In genomic region chr1:6037338-6037762, GRCh38 we compare ENCODE assay signal across 9 cellular contexts. TPM values are rescaled to one million over a fixed set of nuclear protein-coding genes. Genes with fewer than 3 reads are reported as not detected.
DNase-seq lines count a peak whose midpoint lies in the region; ATAC-seq, FAIRE-seq and TF ChIP-seq lines count a peak whose summit lies in the region.
"Had no signal": no experiment of that assay in that cellular context is flagged by ENCODE, and none has a peak within 500 bp of the region (broad histone marks: within the 10 kb centered on the region; RNA-seq: fewer than 3 reads in every experiment).

No MANE protein-coding gene starts in this region.

- H4K20me1 ChIP-seq in H1 (replicated peaks in 1 of 2; ENCODE audit: control insufficient read depth in 1 of 2, insufficient read depth in 2 of 2, low read length in 2 of 2) = peaks cover 2 to 6% of the 10 kb centered on the region in 2 experiments

- H3K79me1 ChIP-seq in H1 (ENCODE audit: low read depth, low read length) = peaks cover 3% of the 10 kb centered on the region; the same call in 1 of the 2 replicates

- H4K91ac ChIP-seq in H1 (replicated peaks; ENCODE audit: insufficient read length, low read length) = no peak overlapping the region

- H2BK15ac ChIP-seq in H1 (ENCODE audit: low read length) = no peak overlapping the region

- no peak overlapping the region for H3K14ac ChIP-seq in H1 (ENCODE audit: insufficient read length)

- 60% methylated on average over 9 of the region's 9 CpGs; no CpG with 5 or more reads in 1 of the 2 experiments for WGBS in H1 (ENCODE audit: extremely low coverage in 1 of 2, insufficient coverage in 1 of 2, insufficient read length in 1 of 2, insufficient replicate concordance in 2 of 2, low coverage in 1 of 2, low lambda C conversion rate in 2 of 2, missing lambda C conversion rate in 1 of 2), 2 experiments
- 20 to 43% methylated on average over 1 to 8 of the region's 9 CpGs for WGBS in transverse colon (ENCODE audit: low coverage in 1 of 2), 2 donors

- H3K4me3 ChIP-seq in BE2C (ENCODE audit: low read depth, low read length) = no peak overlapping the region
- H3K4me3 ChIP-seq in H1 (ENCODE audit: extremely low read depth in 1 of 4, insufficient read depth in 2 of 4, low read depth in 3 of 4, low read length in 4 of 4) = no peak overlapping the region
- H3K4me3 ChIP-seq in transverse colon = no peak overlapping the region
- H3K4me3 ChIP-seq: gastrocnemius medialis had no signal

- H2AFZ ChIP-seq in H1 (ENCODE audit: low read length) = no peak overlapping the region

- no peak overlapping the region for H3K23ac ChIP-seq in H1 (ENCODE audit: insufficient read length)

- H3K36me3 ChIP-seq in BE2C (no peaks in the 10 kb centered on the region), H1 (ENCODE audit: control insufficient read depth in 2 of 4, insufficient read depth in 4 of 4, low read length in 3 of 4) (no peaks in the 10 kb centered on the region), transverse colon (no peaks in the 10 kb centered on the region)
- H3K36me3 ChIP-seq: gastrocnemius medialis had no signal

- TF ChIP-seq POLR2A in H1 (IDR thresholded peaks at IDR 0.05; ENCODE audit: control extremely low read depth in 1 of 2, low read depth in 2 of 2, low read length in 2 of 2) = no peak
- TF ChIP-seq POLR2A in transverse colon (IDR thresholded peaks at IDR 0.05) = no peak

- TF ChIP-seq CTCF in BE2C (IDR thresholded peaks at IDR 0.05; ENCODE audit: low read depth, low read length) = no peak
- no peak for TF ChIP-seq CTCF in H1 (IDR thresholded peaks at IDR 0.05; ENCODE audit: control extremely low read depth in 1 of 3, insufficient read depth in 1 of 3, low read depth in 1 of 3, low read length in 3 of 3)
- no peak for TF ChIP-seq CTCF in transverse colon (IDR thresholded peaks at IDR 0.05)

- no peak overlapping the region for H3K56ac ChIP-seq in H1 (replicated peaks; ENCODE audit: insufficient read length, low read depth, low read length)

- no peak overlapping the region for H3K4ac ChIP-seq in H1 (replicated peaks; ENCODE audit: insufficient read length, low read depth, low read length)

- ATAC-seq in GM19043 (IDR thresholded peaks at IDR 0.05; ENCODE audit: low read depth, unreplicated experiment) (peak; percentile 67), GM19324 (IDR thresholded peaks at IDR 0.05; ENCODE audit: low FRiP score, unreplicated experiment) (no peak)
- ATAC-seq: gastrocnemius medialis had no signal

- no peak overlapping the region for H4K5ac ChIP-seq in H1 (ENCODE audit: insufficient read length, low read depth, low read length)

- no peaks in the 10 kb centered on the region for H3K79me2 ChIP-seq in H1 (ENCODE audit: control insufficient read depth in 1 of 2, insufficient read depth in 2 of 2, low read length in 2 of 2)

- in situ Hi-C loops in transverse colon (cut with MboI; ENCODE audit: low pct_ligation_motif_present in 1 of 4, low pct_unique_long_range_greater_than_20kb in 1 of 4, low sequenced_read_pairs in 3 of 4) = loop anchor here in 2 of 4 donors (25.0 kb wide), 1 partner anchor 300 kb away; no protein-coding TSS in a partner anchor

- TF ChIP-seq RAD21 in H1 (IDR thresholded peaks at IDR 0.05 in 1 of 2, conservative IDR thresholded peaks at IDR 0.05 in 1 of 2; ENCODE audit: low read depth in 2 of 2, low read length in 2 of 2) = no peak

- DNase-seq in BE2C = peak; percentile 85
- DNase-seq in LHCN-M2 (ENCODE audit: low read depth) = peak; percentile 75
- DNase-seq in H1 (ENCODE audit: low read depth in 1 of 2, low spot score in 2 of 2) = no peak
- no peak for DNase-seq in HT-29 (ENCODE audit: low spot score)
- DNase-seq in transverse colon = no peak
- DNase-seq in midbrain (lab: John Stamatoyannopoulos, UW) = no peak
- DNase-seq: gastrocnemius medialis had no signal

- H3K9ac ChIP-seq in H1 (replicated peaks in 1 of 4; ENCODE audit: extremely low read depth in 1 of 4, low read depth in 3 of 4, low read length in 3 of 4) = no peak overlapping the region

- no peaks in the 10 kb centered on the region for H3K27me3 ChIP-seq in BE2C
- peaks cover 0 to 5% (median 2%) of the 10 kb centered on the region in 4 experiments; a peak in 4 of 7 replicates for H3K27me3 ChIP-seq in H1 (replicated peaks in 1 of 4; ENCODE audit: control insufficient read depth in 3 of 4, extremely low read depth in 1 of 4, insufficient read depth in 3 of 4, low read length in 3 of 4)
- no peaks in the 10 kb centered on the region for H3K27me3 ChIP-seq in transverse colon

- H2AK5ac ChIP-seq in H1 (ENCODE audit: low read depth, low read length) = 0 out of 2 replicates have a peak overlapping the region, but pooled peaks have one; percentile 76

- no peak overlapping the region for H4K8ac ChIP-seq in H1 (ENCODE audit: extremely low read depth, insufficient read depth, low read length)

- H2BK12ac ChIP-seq in H1 (ENCODE audit: low read depth, low read length) = no peak overlapping the region

- no peak for TF ChIP-seq EP300 in H1 (IDR thresholded peaks at IDR 0.05; ENCODE audit: borderline replicate concordance in 1 of 2, low read depth in 2 of 2, low read length in 2 of 2)
- no peak for TF ChIP-seq EP300 in transverse colon (IDR thresholded peaks at IDR 0.05; ENCODE audit: low read depth)

- H3K18ac ChIP-seq in H1 (ENCODE audit: extremely low read depth, low read length) = no peak overlapping the region

- intact Hi-C loops in transverse colon (cut with DNase I; ENCODE audit: low total_unique reads) = no loop called here

- H2BK5ac ChIP-seq in H1 (ENCODE audit: low read depth, low read length) = no peak overlapping the region

- POLR2A ChIA-PET in H1 (lab: Charles Lee; ENCODE audit: partially characterized antibody) = no interaction called here

- no peak for FAIRE-seq in H1 (lab: Jason Lieb, UNC)

- H3K27ac ChIP-seq in H1 (ENCODE audit: low read depth, low read length) (no peak overlapping the region), transverse colon (no peak overlapping the region)
- H3K27ac ChIP-seq: gastrocnemius medialis had no signal

- H3K9me3 ChIP-seq in BE2C (no peaks in the 10 kb centered on the region), H1 (ENCODE audit: insufficient read depth in 2 of 2, low read depth in 1 of 2, low read length in 1 of 2) (no peaks in the 10 kb centered on the region), transverse colon (no peaks in the 10 kb centered on the region)
- H3K9me3 ChIP-seq: gastrocnemius medialis had no signal

- peaks cover 6% of the 10 kb centered on the region; the same call in 1 of the 2 replicates for H3K23me2 ChIP-seq in H1 (ENCODE audit: low read depth, low read length)

- no peak overlapping the region for H2BK120ac ChIP-seq in H1 (replicated peaks; ENCODE audit: low read depth, low read length)

- H3K4me2 ChIP-seq in H1 (ENCODE audit: insufficient read depth in 1 of 2, low read depth in 2 of 2, low read length in 2 of 2) = no peak overlapping the region

- H2BK20ac ChIP-seq in H1 (ENCODE audit: low read length) = no peak overlapping the region

- peaks cover 3% of the 10 kb centered on the region; the same call in 1 of the 2 replicates for H3K4me1 ChIP-seq in BE2C
- H3K4me1 ChIP-seq in H1 (replicated peaks in 1 of 4; ENCODE audit: control insufficient read depth in 3 of 4, insufficient read depth in 4 of 4, low read length in 3 of 4) = peaks cover 0 to 13% (median 7%) of the 10 kb centered on the region in 4 experiments; a peak in 5 of 7 replicates
- no peaks in the 10 kb centered on the region for H3K4me1 ChIP-seq in transverse colon
- H3K4me1 ChIP-seq: gastrocnemius medialis had no signal

- CTCF ChIA-PET in H1 (lab: Charles Lee; ENCODE audit: partially characterized antibody) = interaction anchor here (0.6 to 1.4 kb wide), 5 partner anchors 10 to 306 kb away, joined by 3 to 5 read pairs (median 3); no protein-coding TSS in a partner anchor

TF ChIP-seq in H1, 55 proteins besides CTCF, POLR2A, EP300 and RAD21 (continues in another document):
- TF ChIP-seq SRF (IDR thresholded peaks at IDR 0.05; ENCODE audit: low read depth, low read length) = no peak
- TF ChIP-seq ZNF274 (IDR thresholded peaks at IDR 0.05; ENCODE audit: borderline replicate concordance, extremely low read depth, low read length) = no peak

RNA-seq across cellular contexts. Expression of gene KCNAB2, which starts 8.3 kb away (rescaled TPM):
- 19.1 TPM for polyA plus RNA-seq in BE2C (2012; ENCODE audit: insufficient read depth, insufficient read length, low read depth)
- total RNA-seq in LHCN-M2 (2014; rRNA removed) = 0.96 and 1.0 TPM in 2 replicates
- polyA plus RNA-seq in LHCN-M2 (2012) = 1.9 TPM
- total RNA-seq in H1 (2021; fragmentation: NEBNext Ultra II Directional; extraction: Animal tissue kit (Norgen Biotek cat#: 25700)) = 7.0 and 7.1 TPM in 2 replicates
- 4.5 and 6.2 TPM in 2 replicates for polyA plus RNA-seq in H1 (2011; rRNA removed)
- 5.9 TPM for polyA plus RNA-seq in H1 (2011; cell fraction: cytosol; rRNA removed)
- 19.4 TPM for polyA plus RNA-seq in H1 (2011; cell fraction: nucleus; rRNA removed)
- 7.0 to 8.9 TPM (median 7.3 TPM) in 4 replicates for polyA plus RNA-seq in H1 (2012, experiment 1 of 2)
- 5.2 TPM for polyA plus RNA-seq in H1 (2012, experiment 2 of 2)
- 2.9 TPM for polyA plus RNA-seq in H1 (2013, experiment 1 of 2)
- polyA plus RNA-seq in H1 (2013, experiment 2 of 2) = 2.9 TPM
- 3.6 and 4.9 TPM in 2 replicates for polyA minus RNA-seq in H1 (2011; rRNA and poly(A)+ RNA removed)
- 5.2 TPM for polyA minus RNA-seq in H1 (2011; cell fraction: cytosol; rRNA and poly(A)+ RNA removed)
- polyA minus RNA-seq in H1 (2011; cell fraction: nucleus; rRNA and poly(A)+ RNA removed) = 6.5 TPM
- total RNA-seq in HT-29 (2014; rRNA removed; shearing (Covaris generic)) = 3.9 and 4.7 TPM in 2 replicates
- 10 to 100 TPM in 1 of 4 donors, 1 to 10 TPM in 2, under 1 TPM in 1; 1.00 to 25.4 (median 7.9) TPM for total RNA-seq in transverse colon

RNA-seq across cellular contexts. Expression of gene NPHP4, which starts 45.1 kb away (rescaled TPM):
- polyA plus RNA-seq in BE2C (2012; ENCODE audit: insufficient read depth, insufficient read length, low read depth) = 13.0 TPM
- total RNA-seq in LHCN-M2 (2014; rRNA removed) (4.5 and 4.7 TPM in 2 replicates), transverse colon (10 to 100 TPM in 2 of 4 donors, 1 to 10 TPM in 2; 6.7 to 19.9 (median 10.5) TPM)
- 3.8 TPM for polyA plus RNA-seq in LHCN-M2 (2012)
- total RNA-seq in H1 (2021; fragmentation: NEBNext Ultra II Directional; extraction: Animal tissue kit (Norgen Biotek cat#: 25700)) = 13.6 and 14.0 TPM in 2 replicates
- 5.8 and 10.3 TPM in 2 replicates for polyA plus RNA-seq in H1 (2011; rRNA removed)
- 7.2 TPM for polyA plus RNA-seq in H1 (2011; cell fraction: cytosol; rRNA removed)
- polyA plus RNA-seq in H1 (2011; cell fraction: nucleus; rRNA removed) = 37.6 TPM
- polyA plus RNA-seq in H1 (2012, experiment 1 of 2) = 8.5 to 11.5 TPM (median 11.0 TPM) in 4 replicates
- polyA plus RNA-seq in H1 (2012, experiment 2 of 2) = 5.8 TPM
- polyA plus RNA-seq in H1 (2013, experiment 1 of 2) = 4.3 TPM
- polyA plus RNA-seq in H1 (2013, experiment 2 of 2) = 3.9 TPM
- polyA minus RNA-seq in H1 (2011; rRNA and poly(A)+ RNA removed) = 8.3 and 8.4 TPM in 2 replicates
- 8.1 TPM for polyA minus RNA-seq in H1 (2011; cell fraction: cytosol; rRNA and poly(A)+ RNA removed)
- 17.8 TPM for polyA minus RNA-seq in H1 (2011; cell fraction: nucleus; rRNA and poly(A)+ RNA removed)
- total RNA-seq in HT-29 (2014; rRNA removed; shearing (Covaris generic)) = 11.0 and 15.8 TPM in 2 replicates

Comparison
In these comparisons a context has a peak if more than half of its experiments do, and no peak if none do; other contexts are left out.
1. DNase-seq: peak in BE2C (single experiment) and LHCN-M2 (single experiment); none in H1 (0 of 2), HT-29 (single experiment), transverse colon (single experiment) and midbrain (single experiment).